In the genomic region with DNA sequence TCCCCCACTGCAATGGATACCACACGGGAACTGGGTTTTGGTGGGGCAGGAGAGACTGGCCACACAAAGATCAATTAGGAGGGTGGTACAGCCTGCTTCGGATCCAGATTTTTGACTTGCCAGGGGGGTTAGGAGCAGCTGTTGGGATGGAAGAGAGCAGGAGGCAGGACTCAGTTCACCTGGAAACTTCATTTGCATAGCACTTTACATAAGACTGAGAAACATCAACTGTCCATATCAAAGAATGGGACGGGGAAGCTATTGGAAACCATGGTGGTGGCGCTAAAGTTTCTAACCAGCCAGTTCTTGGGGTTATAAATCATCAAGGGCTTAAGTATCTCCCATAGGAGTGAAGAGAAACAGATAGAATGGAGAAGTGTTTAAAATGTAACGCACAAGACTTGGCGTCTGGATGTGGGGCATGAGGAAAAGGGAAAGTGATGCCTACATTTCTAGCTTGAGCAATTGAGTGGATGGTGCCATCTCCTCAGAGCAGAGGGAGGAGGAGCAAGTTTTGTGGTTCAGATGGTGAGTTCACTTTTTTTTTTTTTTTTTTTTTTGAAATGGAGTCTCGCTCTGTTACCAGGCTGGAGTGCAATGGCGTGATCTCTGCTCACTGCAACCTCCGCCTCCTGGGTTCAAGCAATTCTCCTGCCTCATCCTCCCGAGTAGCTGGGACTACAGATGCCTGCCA, we compare ENCODE assay signal across 23 cellular contexts. TPM values are rescaled to one million over a fixed set of nuclear protein-coding genes. Genes with fewer than 3 reads are reported as not detected.
A peak's percentile ranks its signal among the peaks of the same experiment; 100 is the strongest.
DNase-seq lines count a peak whose midpoint lies in the region; FAIRE-seq and TF ChIP-seq lines count a peak whose summit lies in the region.
"Had no signal": no experiment of that assay in that cellular context is flagged by ENCODE, and none has a peak within 500 bp of the region (broad histone marks: within the 10 kb centered on the region; RNA-seq: fewer than 3 reads in every experiment).

No MANE protein-coding gene starts in this region.

- intact Hi-C loops in dendritic cell treated with granulocyte-macrophage colony-stimulating factor and Interleukin-4, amounts not matched to agents 40 ng/mL and 50 ng/mL, for 4 days (cut with micrococcal nuclease), result loop anchor here (10.0 kb wide), 1 partner anchor 58 kb away; no protein-coding TSS in a partner anchor
- intact Hi-C loops in colonic mucosa (cut with DNase I) (no loop called here), cardiac septum (cut with DNase I) (loop anchor here (5.0 kb wide), 1 partner anchor 240 kb away; no protein-coding TSS in a partner anchor)

- no peaks in the 10 kb centered on the region for H3K27me3 ChIP-seq in colonic mucosa
- H3K27me3 ChIP-seq: pancreas had no signal

- H3K27ac ChIP-seq in HEK293 (ENCODE audit: extremely low read depth, low read depth, low read length), result no peak overlapping the region
- H3K27ac ChIP-seq in colonic mucosa, result no peak overlapping the region
- H3K27ac ChIP-seq: A549, C4-2B, esophagus muscularis mucosa, pancreas, sigmoid colon had no signal

- DNase-seq in AML-193 (lab: John Stamatoyannopoulos, UW) (peak; percentile 4 to 8), OCI-M1 (lab: John Stamatoyannopoulos, UW) (peak; percentile 26), colonic mucosa (no peak), HTR-8/SVneo (ENCODE audit: insufficient read length, low spot score) (no peak), cardiac septum (ENCODE audit: low spot score) (no peak)
- no peak for DNase-seq in stimulated activated CD8-positive, alpha-beta memory T cell treated with anti-CD3 and anti-CD28 coated beads, Interleukin-4, amount 100 ng/mL, for 48 hours
- DNase-seq: activated T-cell treated with anti-CD3 and anti-CD28 coated beads, Interleukin-2, amount 50 U/mL, for 72 hours; effector CD8-positive, alpha-beta T cell; left colon; mesenchymal stem cell; naive B cell; NCI-H1417; NCI-H2171; pancreas; sigmoid colon; substantia nigra had no signal

- H3K9me3 ChIP-seq in HEK293 (ENCODE audit: control insufficient read depth, insufficient read depth, low read depth, low read length) (no peaks in the 10 kb centered on the region), colonic mucosa (no peaks in the 10 kb centered on the region)
- H3K9me3 ChIP-seq: A549, esophagus muscularis mucosa, pancreas, sigmoid colon had no signal

- H3K36me3 ChIP-seq in HEK293 (ENCODE audit: control insufficient read depth in 2 of 2, insufficient read depth in 1 of 2, low read length in 2 of 2) (no peaks in the 10 kb centered on the region; a peak in 1 of 3 replicates), colonic mucosa (no peaks in the 10 kb centered on the region)
- H3K36me3 ChIP-seq: esophagus muscularis mucosa, pancreas, sigmoid colon had no signal

- no peak for FAIRE-seq in HTR-8/SVneo (lab: Jason Lieb, UNC)
- FAIRE-seq: A549, G401.6, pancreas had no signal

- no peaks in the 10 kb centered on the region for H3K9me3 Mint-ChIP-seq in dendritic cell treated with granulocyte-macrophage colony-stimulating factor and Interleukin-4, amounts not matched to agents 40 ng/mL and 50 ng/mL, for 4 days
- H3K9me3 Mint-ChIP-seq: activated naive CD4-positive, alpha-beta T cell treated with anti-CD3 and anti-CD28 coated beads, Interleukin-2, amount 50 U/mL, for 72 hours; activated T-cell treated with anti-CD3 and anti-CD28 coated beads, Interleukin-2, amount 50 U/mL, for 72 hours; naive B cell had no signal

- H3K4me1 ChIP-seq in HEK293 (ENCODE audit: control insufficient read depth, insufficient read depth, low read length) (no peaks in the 10 kb centered on the region), colonic mucosa (no peaks in the 10 kb centered on the region)
- H3K4me1 ChIP-seq: A549 had no signal

- H3K27ac Mint-ChIP-seq in dendritic cell treated with granulocyte-macrophage colony-stimulating factor and Interleukin-4, amounts not matched to agents 40 ng/mL and 50 ng/mL, for 4 days, result peak overlapping the region; percentile 40
- H3K27ac Mint-ChIP-seq: activated T-cell treated with anti-CD3 and anti-CD28 coated beads, Interleukin-2, amount 50 U/mL, for 72 hours had no signal

- TF ChIP-seq CTCF in HEK293 (tag by site-specific recombination; IDR thresholded peaks at IDR 0.05) (no peak), colonic mucosa (IDR thresholded peaks at IDR 0.05) (no peak)

- H3K36me3 Mint-ChIP-seq in dendritic cell treated with granulocyte-macrophage colony-stimulating factor and Interleukin-4, amounts not matched to agents 40 ng/mL and 50 ng/mL, for 4 days (ENCODE audit: low read depth), result no peaks in the 10 kb centered on the region
- H3K36me3 Mint-ChIP-seq: naive B cell had no signal

- no peaks in the 10 kb centered on the region for H3K27me3 Mint-ChIP-seq in dendritic cell treated with granulocyte-macrophage colony-stimulating factor and Interleukin-4, amounts not matched to agents 40 ng/mL and 50 ng/mL, for 4 days
- H3K27me3 Mint-ChIP-seq: naive B cell had no signal

- no peak overlapping the region for H3K9ac ChIP-seq in colonic mucosa (ENCODE audit: low read depth in 2 of 2, low read length in 2 of 2)

- H3K4me3 Mint-ChIP-seq in dendritic cell treated with granulocyte-macrophage colony-stimulating factor and Interleukin-4, amounts not matched to agents 40 ng/mL and 50 ng/mL, for 4 days, result no peak overlapping the region
- H3K4me3 Mint-ChIP-seq: activated T-cell treated with anti-CD3 and anti-CD28 coated beads, Interleukin-2, amount 50 U/mL, for 72 hours; naive B cell had no signal

- peaks cover 36% of the 10 kb centered on the region for H3K4me1 Mint-ChIP-seq in dendritic cell treated with granulocyte-macrophage colony-stimulating factor and Interleukin-4, amounts not matched to agents 40 ng/mL and 50 ng/mL, for 4 days (ENCODE audit: low read depth)

- CTCF ChIA-PET in HEK293 (lab: Yijun Ruan, JAX), result interaction anchor here (0.7 to 5.8 kb wide), 9 partner anchors 8 to 263 kb away, joined by 3 to 43 read pairs (median 6); partner anchors contain the start of genes DCTPP1, FBRS, PRR14 and SEPHS2

- POLR2A ChIA-PET in HEK293 (lab: Yijun Ruan, JAX), result interaction anchor here (0.7 to 1.2 kb wide), 3 partner anchors 26 to 162 kb away, joined by 3 to 13 read pairs (median 3); no protein-coding TSS in a partner anchor

- no peak overlapping the region for H3K4me3 ChIP-seq in HEK293 (ENCODE audit: low read depth, low read length)
- H3K4me3 ChIP-seq in colonic mucosa, result no peak overlapping the region
- H3K4me3 ChIP-seq: A549, esophagus muscularis mucosa, pancreas, sigmoid colon had no signal

TF ChIP-seq in HEK293, 187 proteins besides CTCF, POLR2A, EP300 and RAD21:
- TF ChIP-seq ZSCAN5A (tag by site-specific recombination; IDR thresholded peaks at IDR 0.05), result no peak
- TF ChIP-seq ZNF707 (tag by site-specific recombination; IDR thresholded peaks at IDR 0.05), result no peak
- TF ChIP-seq ZSCAN30 (tag by site-specific recombination; IDR thresholded peaks at IDR 0.05), result no peak
- 0 out of 2 replicates have a peak, but pooled peaks have one; percentile 8 for TF ChIP-seq ZNF341 (tag by site-specific recombination; IDR thresholded peaks at IDR 0.05; ENCODE audit: low read depth)
- no peak for TF ChIP-seq ZNF248 (tag by site-specific recombination; IDR thresholded peaks at IDR 0.05)
- no peak for TF ChIP-seq GLI2 (tag by site-specific recombination; IDR thresholded peaks at IDR 0.05; ENCODE audit: borderline replicate concordance, low read depth)
- TF ChIP-seq ZBTB17 (tag by site-specific recombination; IDR thresholded peaks at IDR 0.05), result peak; percentile 20; the same call in 1 of the 2 replicates
- TF ChIP-seq ZNF548 (tag by site-specific recombination; IDR thresholded peaks at IDR 0.05), result no peak
- TF ChIP-seq PRDM10 (tag by site-specific recombination; IDR thresholded peaks at IDR 0.05), result peak; percentile 59

RNA-seq across cellular contexts. Expression of gene SRCAP, which starts 6.4 kb away (rescaled TPM):
- total RNA-seq in colonic mucosa (10 to 100 TPM; 44.0 to 79.3 TPM), cardiac septum (47.8 TPM)

RNA-seq across cellular contexts. Expression of gene FBRS, which starts 34.3 kb away (rescaled TPM):
- total RNA-seq in colonic mucosa, result 10 to 100 TPM; 65.1 to 74.2 TPM
- total RNA-seq in cardiac septum, result 33.2 TPM

RNA-seq across cellular contexts. Expression of gene PRR14, which starts 41.8 kb away (rescaled TPM):
- total RNA-seq in colonic mucosa (10 to 100 TPM; 37.0 to 70.3 TPM), cardiac septum (21.1 TPM)

RNA-seq across cellular contexts. Expression of gene PHKG2, which starts 55.7 kb away (rescaled TPM):
- total RNA-seq in colonic mucosa (10 to 100 TPM; 33.6 to 47.8 TPM), cardiac septum (13.2 TPM)

Comparison
In these comparisons a context has a peak if more than half of its experiments do, and no peak if none do; other contexts are left out.
1. DNase-seq: peak in AML-193 (2 of 2) and OCI-M1 (single experiment); none in colonic mucosa (single experiment), HTR-8/SVneo (single experiment), stimulated activated CD8-positive, alpha-beta memory T cell treated with anti-CD3 and anti-CD28 coated beads, Interleukin-4, amount 100 ng/mL, for 48 hours (single experiment) and cardiac septum (single experiment).